In genomic region chr11:101100601-101101000, GRCh38 we compare ENCODE assay signal across 30 cellular contexts. TPM values are rescaled to one million over a fixed set of nuclear protein-coding genes. Genes with fewer than 3 reads are reported as not detected.
"Had no signal": no experiment of that assay in that cellular context is flagged by ENCODE, and none has a peak within 500 bp of the region (broad histone marks: within the 10 kb centered on the region; RNA-seq: fewer than 3 reads in every experiment).

No MANE protein-coding gene starts in this region.

- FAIRE-seq: frontal cortex, kidney, pancreas had no signal

- H3K27me3 ChIP-seq: colonic mucosa, esophagus squamous epithelium, hepatocyte, left lung, neutrophil, pancreas, right lobe of liver, suprapubic skin had no signal

- DNase-seq: colonic mucosa; effector memory CD4-positive, alpha-beta T cell; erythroblast; esophagus squamous epithelium; head of caudate nucleus; kidney; left lung; mesenchymal stem cell; mucosa of descending colon; naive B cell; pancreas; retina; right lobe of liver; stimulated activated CD4-positive, alpha-beta T cell treated with anti-CD3 and anti-CD28 coated beads, Interleukin-12 subunit alpha, Interleukin-12 subunit beta, amount 100 ng/mL, for 4 hours; stimulated activated CD4-positive, alpha-beta T cell treated with anti-CD3 and anti-CD28 coated beads, Interleukin-1b, Interleukin-23, amount 100 ng/mL, for 48 hours; stimulated activated CD4-positive, alpha-beta T cell treated with anti-CD3 and anti-CD28 coated beads, Interleukin-4, amount 100 ng/mL, for 1 hour; stimulated activated CD8-positive, alpha-beta memory T cell treated with anti-CD3 and anti-CD28 coated beads, Interleukin-4, amount 100 ng/mL, for 48 hours; stimulated activated naive CD4-positive, alpha-beta T cell; stimulated activated naive CD8-positive, alpha-beta T cell treated with anti-CD3 and anti-CD28 coated beads, Interleukin-15, amount 100 ng/mL, for 72 hours; trophoblast cell had no signal

- ATAC-seq: left lung; mucosa of descending colon; natural killer cell treated with Interleukin-12 subunit alpha and Interleukin-12 subunit beta and Interleukin-15 and Interleukin-18, amount 100 ng/mL, for 72 hours; pancreas; right lobe of liver; stimulated activated naive CD8-positive, alpha-beta T cell treated with anti-CD3 and anti-CD28 coated beads, Interleukin-15, amount 100 ng/mL, for 72 hours had no signal

- H3K4me1 ChIP-seq: colonic mucosa, esophagus squamous epithelium, left lung, pancreas, right lobe of liver, suprapubic skin had no signal

- H3K27ac ChIP-seq: colonic mucosa, esophagus squamous epithelium, hepatocyte, left lung, neutrophil, pancreas, right lobe of liver, suprapubic skin had no signal

- H3K36me3 ChIP-seq: colonic mucosa, esophagus squamous epithelium, left lung, neutrophil, pancreas, right lobe of liver, suprapubic skin had no signal

- H3K4me3 ChIP-seq: colonic mucosa, esophagus squamous epithelium, hepatocyte, left lung, mucosa of descending colon, pancreas, right lobe of liver, smooth muscle cell, suprapubic skin had no signal

- H3K9me3 ChIP-seq: colonic mucosa, esophagus squamous epithelium, mucosa of descending colon, neutrophil, pancreas, right lobe of liver, suprapubic skin had no signal

RNA-seq across cellular contexts. Expression of gene PGR, which starts 29.0 kb away (rescaled TPM):
- total RNA-seq: chondrocyte; glomerular endothelial cell; lung microvascular endothelial cell; natural killer cell treated with Interleukin-12 subunit alpha and Interleukin-12 subunit beta and Interleukin-15 and Interleukin-18, amount 100 ng/mL, for 72 hours; neural crest cell had no signal
